8 cellular contexts compared by ENCODE assay signal in the genomic region with DNA sequence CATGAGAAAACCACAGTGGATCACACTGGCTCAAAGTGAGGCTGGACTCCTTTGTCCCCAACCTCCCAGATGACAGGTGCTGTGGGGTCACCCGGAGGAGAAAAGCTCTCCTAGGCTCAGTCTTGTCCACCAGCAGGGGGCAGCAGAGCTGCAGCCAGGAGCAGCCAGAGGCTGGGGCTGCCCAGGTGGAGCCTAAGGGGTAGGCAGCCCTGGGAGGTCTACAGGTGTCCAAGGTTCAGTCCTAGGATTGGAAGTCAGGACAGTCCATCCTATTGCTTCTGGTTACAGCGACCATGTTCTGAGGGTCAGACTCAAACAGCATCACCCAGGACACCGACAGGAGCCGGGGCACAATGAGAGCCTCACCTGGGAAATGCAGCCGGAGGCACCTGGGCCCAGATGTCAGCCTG.
DNase-seq lines count a peak whose midpoint lies in the region; ATAC-seq, FAIRE-seq and TF ChIP-seq lines count a peak whose summit lies in the region.

No MANE protein-coding gene starts in this region.

- no peak overlapping the region for H3K27ac Mint-ChIP-seq in neural progenitor cell

- H4K20me1 ChIP-seq in neural progenitor cell (ENCODE audit: low read depth), result no peaks in the 10 kb centered on the region

- H3K4me3 Mint-ChIP-seq in neural progenitor cell, result no peak overlapping the region

- ATAC-seq in HG03571 (IDR thresholded peaks at IDR 0.05; ENCODE audit: unreplicated experiment), result no peak

- no peak overlapping the region for H3K9ac ChIP-seq in neural progenitor cell

- H3K27me3 Mint-ChIP-seq in neural progenitor cell (ENCODE audit: insufficient read depth, low read depth), result peaks cover 8% of the 10 kb centered on the region

- no peaks in the 10 kb centered on the region for H3K27me3 ChIP-seq in effector memory CD4-positive, alpha-beta T cell (replicated peaks; ENCODE audit: control insufficient read depth, insufficient read depth, low read length, poor library complexity, severe bottlenecking)
- H3K27me3 ChIP-seq in neural progenitor cell (peaks cover 93% of the 10 kb centered on the region), tibial nerve (no peaks in the 10 kb centered on the region)

- H3K9me3 Mint-ChIP-seq in neural progenitor cell, result no peaks in the 10 kb centered on the region

- 50 to 59% methylated on average over 4 to 5 of the region's 5 CpGs for WGBS in tibial nerve, 2 donors

- H3K4me1 ChIP-seq in effector memory CD4-positive, alpha-beta T cell (ENCODE audit: control insufficient read depth, insufficient read depth, low read length, poor library complexity, severe bottlenecking), result peaks cover 12% of the 10 kb centered on the region
- H3K4me1 ChIP-seq in neural progenitor cell (no peaks in the 10 kb centered on the region), tibial nerve (no peaks in the 10 kb centered on the region)

- no peak overlapping the region for H3K4me3 ChIP-seq in effector memory CD4-positive, alpha-beta T cell (ENCODE audit: insufficient read depth, low read depth, low read length, poor library complexity, severe bottlenecking)
- no peak overlapping the region for H3K4me3 ChIP-seq in neural progenitor cell
- H3K4me3 ChIP-seq in tibial nerve, result no peak overlapping the region

- no peak overlapping the region for H2AFZ ChIP-seq in neural progenitor cell (replicated peaks)

- DNase-seq in AG08395 (ENCODE audit: low spot score) (peak; percentile 33), HT1080 (ENCODE audit: low read depth) (peak; percentile 13), neural progenitor cell (ENCODE audit: low spot score) (peak; percentile 82), tibial nerve (ENCODE audit: low spot score in 2 of 2) (peak in 1 of 2 donors; percentile 15), HTR-8/SVneo (ENCODE audit: insufficient read length, low spot score) (no peak)
- DNase-seq in activated CD4-positive, alpha-beta T cell treated with anti-CD3 and anti-CD28 coated beads, Interleukin-2, amount 50 U/mL, for 24 hours (ENCODE audit: low read depth in 1 of 2, low spot score in 1 of 2), result peak; percentile 35 to 52
- peak; percentile 51 to 73 (median 65) for DNase-seq in effector memory CD4-positive, alpha-beta T cell

- H3K9me3 ChIP-seq in effector memory CD4-positive, alpha-beta T cell (ENCODE audit: control insufficient read depth, low read length), result no peaks in the 10 kb centered on the region
- H3K9me3 ChIP-seq in neural progenitor cell (ENCODE audit: low read depth) (no peaks in the 10 kb centered on the region), tibial nerve (no peaks in the 10 kb centered on the region)

- no peak overlapping the region for H3K4me2 ChIP-seq in neural progenitor cell

- peaks cover 5% of the 10 kb centered on the region for H3K4me1 Mint-ChIP-seq in neural progenitor cell

- no peaks in the 10 kb centered on the region for H3K79me2 ChIP-seq in neural progenitor cell (ENCODE audit: low read depth)

- FAIRE-seq in HTR-8/SVneo (lab: Jason Lieb, UNC), result no peak

- H3K36me3 ChIP-seq in effector memory CD4-positive, alpha-beta T cell (ENCODE audit: control insufficient read depth, insufficient read depth, low read length), result no peaks in the 10 kb centered on the region
- H3K36me3 ChIP-seq in neural progenitor cell (no peaks in the 10 kb centered on the region), tibial nerve (no peaks in the 10 kb centered on the region)

- no peak for TF ChIP-seq POLR2A in tibial nerve (IDR thresholded peaks at IDR 0.05)

- no peaks in the 10 kb centered on the region for H3K36me3 Mint-ChIP-seq in neural progenitor cell

- no peak for TF ChIP-seq EP300 in tibial nerve (IDR thresholded peaks at IDR 0.05)

- H3F3A ChIP-seq in neural progenitor cell (ENCODE audit: low read depth), result no peaks in the 10 kb centered on the region

- TF ChIP-seq CTCF in neural progenitor cell (IDR thresholded peaks at IDR 0.05) (peak; percentile 91), tibial nerve (IDR thresholded peaks at IDR 0.05) (peak; percentile 14 to 74 (median 43))

- no peak overlapping the region for H3K27ac ChIP-seq in effector memory CD4-positive, alpha-beta T cell (ENCODE audit: insufficient read depth, low read length, poor library complexity, severe bottlenecking)
- H3K27ac ChIP-seq in neural progenitor cell (no peak overlapping the region), tibial nerve (no peak overlapping the region)
